Comparison of ENCODE assay signal across 11 cellular contexts in genomic region chr10:70559861-70560260, GRCh38. TPM values are rescaled to one million over a fixed set of nuclear protein-coding genes. Genes with fewer than 3 reads are reported as not detected.
DNase-seq lines count a peak whose midpoint lies in the region; ATAC-seq and TF ChIP-seq lines count a peak whose summit lies in the region.
"Had no signal": no experiment of that assay in that cellular context is flagged by ENCODE, and none has a peak within 500 bp of the region (broad histone marks: within the 10 kb centered on the region; RNA-seq: fewer than 3 reads in every experiment).

No MANE protein-coding gene starts in this region.

- no peak overlapping the region for H2BK120ac ChIP-seq in H9 (ENCODE audit: low read depth, low read length, poor library complexity, severe bottlenecking)

- ATAC-seq in CD8-positive, alpha-beta T cell = no peak
- ATAC-seq in central memory CD8-positive, alpha-beta T cell (replicated peaks; ENCODE audit: extremely low read depth, poor library complexity, severe bottlenecking) = no peak
- no peak for ATAC-seq in GM18858 (IDR thresholded peaks at IDR 0.05; ENCODE audit: unreplicated experiment)

- H2BK20ac ChIP-seq in H9 (ENCODE audit: low read depth, low read length, poor library complexity, severe bottlenecking) = no peak overlapping the region

- H3K27me3 ChIP-seq in CD8-positive, alpha-beta T cell (ENCODE audit: insufficient read depth, low read length) = no peaks in the 10 kb centered on the region
- H3K27me3 ChIP-seq in H9 (ENCODE audit: insufficient read depth, low read length) = no peaks in the 10 kb centered on the region

- no peak overlapping the region for H3K4ac ChIP-seq in H9 (ENCODE audit: low read depth, low read length)

- H2AK5ac ChIP-seq in H9 (ENCODE audit: insufficient read length, low read length) = no peak overlapping the region

- intact Hi-C loops in CD8-positive, alpha-beta T cell (cut with DNase I, micrococcal nuclease) = loop anchor here (1.0 to 10.0 kb wide), 7 partner anchors 10 to 321 kb away; partner anchors contain the start of genes PRF1 (in 2 of the 2) and ADAMTS14 (in 1 of the 2)

- H2AFZ ChIP-seq in H9 (ENCODE audit: low read length) = no peak overlapping the region

- no peak overlapping the region for H3K4me2 ChIP-seq in H9 (ENCODE audit: insufficient read depth, insufficient read length, low read length)

- no peaks in the 10 kb centered on the region for H3K79me2 ChIP-seq in H9 (ENCODE audit: insufficient read depth, low read length)

- H3K23me2 ChIP-seq in H9 (ENCODE audit: insufficient read length, low read depth, low read length, poor library complexity, severe bottlenecking) = no peaks in the 10 kb centered on the region

- no peak overlapping the region for H3K14ac ChIP-seq in H9 (ENCODE audit: insufficient read depth, low read length)

- no peaks in the 10 kb centered on the region for H3K9me3 ChIP-seq in CD8-positive, alpha-beta T cell (ENCODE audit: low read length)
- no peaks in the 10 kb centered on the region for H3K9me3 ChIP-seq in H9 (ENCODE audit: control insufficient read depth, low read depth, low read length)

- DNase-seq in CD8-positive, alpha-beta T cell = no peak
- no peak for DNase-seq in H9
- no peak for DNase-seq in central memory CD8-positive, alpha-beta T cell (ENCODE audit: low spot score in 2 of 2)
- DNase-seq in AG08396 (ENCODE audit: low spot score) = no peak
- no peak for DNase-seq in GOT3 (lab: John Stamatoyannopoulos, UW)
- DNase-seq: NCI-H2107 had no signal

- H4K20me1 ChIP-seq in H9 (ENCODE audit: control insufficient read depth, insufficient read depth, insufficient read length) = no peaks in the 10 kb centered on the region

- no peak overlapping the region for H3T11ph ChIP-seq in H9 (ENCODE audit: low read length)

- no peaks in the 10 kb centered on the region for H3K36me3 Mint-ChIP-seq in CD8-positive, alpha-beta T cell
- H3K36me3 Mint-ChIP-seq in H9 (ENCODE audit: insufficient read depth in 1 of 3, low read depth in 3 of 3) (peaks cover 0 to 6% (median 2%) of the 10 kb centered on the region in 3 experiments; a peak in 5 of 7 replicates), nephron (ENCODE audit: low read depth) (no peaks in the 10 kb centered on the region)
- H3K36me3 Mint-ChIP-seq in central memory CD8-positive, alpha-beta T cell (ENCODE audit: insufficient read depth) = peaks cover 3% of the 10 kb centered on the region

- H2BK5ac ChIP-seq in H9 (ENCODE audit: insufficient read length, low read length) = no peak overlapping the region

- H3K18ac ChIP-seq in H9 (ENCODE audit: insufficient read length, low read depth, low read length) = no peak overlapping the region

- no peak overlapping the region for H4K91ac ChIP-seq in H9 (ENCODE audit: insufficient read length, low read depth, low read length)

- H2BK15ac ChIP-seq in H9 (ENCODE audit: low read depth, low read length) = no peak overlapping the region

- no CpG with 5 or more reads among the region's 5 CpGs for WGBS in H9 (ENCODE audit: extremely low coverage, insufficient read length, low lambda C conversion rate)

- no peak overlapping the region for H3K56ac ChIP-seq in H9 (ENCODE audit: insufficient read length, low read depth, low read length)

- POLR2A ChIA-PET in CD8-positive, alpha-beta T cell (lab: Charles Lee) = no interaction called here

- no peaks in the 10 kb centered on the region for H3K79me1 ChIP-seq in H9 (ENCODE audit: insufficient read depth, low read depth, low read length, poor library complexity, severe bottlenecking)

- no peak overlapping the region for H4K5ac ChIP-seq in H9 (ENCODE audit: insufficient read length, low read depth, low read length)

- H3K36me3 ChIP-seq in CD8-positive, alpha-beta T cell (ENCODE audit: insufficient read depth, low read length) = no peaks in the 10 kb centered on the region

- H3K4me1 Mint-ChIP-seq in CD8-positive, alpha-beta T cell (ENCODE audit: low read depth) = peaks cover 20% of the 10 kb centered on the region
- peaks cover 19 to 29% of the 10 kb centered on the region in 2 experiments for H3K4me1 Mint-ChIP-seq in H9
- H3K4me1 Mint-ChIP-seq in central memory CD8-positive, alpha-beta T cell = peaks cover 49% of the 10 kb centered on the region
- peaks cover 50% of the 10 kb centered on the region for H3K4me1 Mint-ChIP-seq in nephron

- H3K9me3 Mint-ChIP-seq in CD8-positive, alpha-beta T cell = no peaks in the 10 kb centered on the region
- H3K9me3 Mint-ChIP-seq in H9 (no peaks in the 10 kb centered on the region; a peak in 1 of 5 replicates), nephron (no peaks in the 10 kb centered on the region)
- H3K9me3 Mint-ChIP-seq in central memory CD8-positive, alpha-beta T cell = no peaks in the 10 kb centered on the region

- peak overlapping the region; percentile 78 for H3K27ac Mint-ChIP-seq in CD8-positive, alpha-beta T cell
- H3K27ac Mint-ChIP-seq in H9 = peak overlapping the region in 2 of 3 experiments; percentile 72 to 93; a peak in 2 of 7 replicates
- H3K27ac Mint-ChIP-seq in central memory CD8-positive, alpha-beta T cell (ENCODE audit: low read depth) = peak overlapping the region; percentile 24
- H3K27ac Mint-ChIP-seq in nephron = peak overlapping the region in 2 of 3 experiments; percentile 17 to 51

- no peak overlapping the region for H3K27ac ChIP-seq in CD8-positive, alpha-beta T cell (ENCODE audit: low read depth, low read length)
- no peak overlapping the region for H3K27ac ChIP-seq in H9 (ENCODE audit: insufficient read length, low read depth, low read length)

- peaks cover 15% of the 10 kb centered on the region for H3K4me1 ChIP-seq in CD8-positive, alpha-beta T cell (ENCODE audit: insufficient read depth, low read length)
- H3K4me1 ChIP-seq in H9 (ENCODE audit: insufficient read depth, low read length) = no peaks in the 10 kb centered on the region

- H3K4me3 Mint-ChIP-seq in CD8-positive, alpha-beta T cell = peak overlapping the region; percentile 81
- no peak overlapping the region; a peak in 1 of 5 replicates for H3K4me3 Mint-ChIP-seq in H9
- H3K4me3 Mint-ChIP-seq in central memory CD8-positive, alpha-beta T cell = no peak overlapping the region
- H3K4me3 Mint-ChIP-seq in nephron = no peak overlapping the region

- no peak for TF ChIP-seq CTCF in CD8-positive, alpha-beta T cell (IDR thresholded peaks at IDR 0.05)
- TF ChIP-seq CTCF in H9 (conservative IDR thresholded peaks at IDR 0.05) (no peak), nephron (IDR thresholded peaks at IDR 0.05; ENCODE audit: unreplicated experiment in 3 of 3) (no peak)

- H3K27me3 Mint-ChIP-seq in CD8-positive, alpha-beta T cell (ENCODE audit: low read depth) = no peaks in the 10 kb centered on the region
- no peaks in the 10 kb centered on the region for H3K27me3 Mint-ChIP-seq in H9 (ENCODE audit: low read depth)
- no peaks in the 10 kb centered on the region for H3K27me3 Mint-ChIP-seq in central memory CD8-positive, alpha-beta T cell
- peaks cover 3% of the 10 kb centered on the region for H3K27me3 Mint-ChIP-seq in nephron (ENCODE audit: low read depth)
- H3K27me3 Mint-ChIP-seq: B cell had no signal

- CTCF ChIA-PET in CD8-positive, alpha-beta T cell (lab: Charles Lee) = interaction anchor here (0.7 to 5.2 kb wide), 12 partner anchors 9 to 199 kb away, joined by 3 to 71 read pairs (median 4); no protein-coding TSS in a partner anchor

- no peak overlapping the region for H2BK12ac ChIP-seq in H9 (ENCODE audit: insufficient read length, low read depth, low read length)

- H3K23ac ChIP-seq in H9 (ENCODE audit: insufficient read length, low read depth, low read length) = no peak overlapping the region

- H4K8ac ChIP-seq in H9 (replicated peaks; ENCODE audit: insufficient read length, low read depth, low read length) = no peak overlapping the region

- no peak overlapping the region for H3K9ac ChIP-seq in H9 (ENCODE audit: extremely low read depth, insufficient read length, low read length)

- no peak overlapping the region for H3K4me3 ChIP-seq in CD8-positive, alpha-beta T cell (ENCODE audit: low read depth, low read length)

RNA-seq across cellular contexts. Expression of gene PRF1, which starts 42.7 kb away (rescaled TPM):
- 10 to 100 TPM; 56.4 to 57.3 TPM for total RNA-seq in CD8-positive, alpha-beta T cell
- total RNA-seq in H9 (2021) = 0.18 TPM in 1 of 2 replicates, not detected in the other
- total RNA-seq: dermis blood vessel endothelial cell, lung microvascular endothelial cell had no signal

Comparison
In these comparisons a context has a peak if more than half of its experiments do, and no peak if none do; other contexts are left out.
1. H3K27ac Mint-ChIP-seq: peak in every context shown above with its lines; median percentile 82 in H9; 78 in CD8-positive, alpha-beta T cell; 34 in nephron; 24 in central memory CD8-positive, alpha-beta T cell.
2. RNA of gene PRF1, which starts 42.7 kb away (total RNA-seq): 56.4 to 57.3 TPM in CD8-positive, alpha-beta T cell; 0.18 TPM in H9; every median in the first group is over 10 times any median in the second.